In the genomic region with DNA sequence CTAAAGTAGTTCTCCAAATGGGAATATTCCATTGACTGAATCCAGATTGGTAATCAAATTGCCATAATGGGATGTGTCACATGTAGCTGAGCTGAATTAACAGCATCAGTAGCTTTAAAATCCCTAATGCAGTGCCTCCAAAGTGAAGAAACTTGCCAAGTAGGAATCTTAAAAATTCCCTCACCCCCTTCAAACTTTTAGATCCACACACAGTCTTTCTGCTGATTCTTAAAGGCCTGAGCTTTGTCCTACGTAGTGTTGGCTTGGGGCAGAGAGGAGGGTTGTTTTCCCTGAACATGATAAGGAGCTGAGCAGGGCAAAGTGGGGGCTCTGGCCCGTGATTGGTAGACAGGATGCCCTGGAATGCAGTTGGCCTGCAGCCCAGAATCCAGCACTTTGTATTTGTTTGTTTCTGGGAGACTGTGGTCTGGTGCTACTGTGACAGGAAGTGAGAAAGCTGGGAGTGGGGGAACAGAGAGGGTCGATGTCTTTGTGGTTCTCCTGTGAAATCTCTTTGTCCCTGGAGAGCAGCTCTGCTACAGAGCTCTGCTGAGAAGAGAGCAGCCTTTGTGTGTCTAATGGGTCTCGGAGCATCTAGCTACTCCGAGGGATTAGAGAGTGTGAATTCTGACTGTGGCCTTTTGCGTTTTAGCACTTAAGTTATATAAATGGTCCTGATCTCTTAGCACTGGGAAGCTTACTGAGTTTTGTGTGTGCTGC, we compare ENCODE assay signal across 1 cellular context.
A peak's percentile ranks its signal among the peaks of the same experiment; 100 is the strongest.
TF ChIP-seq lines count a peak whose summit lies in the region.

No MANE protein-coding gene starts in this region.

TF ChIP-seq in HepG2, 621 proteins besides CTCF, POLR2A, EP300 and RAD21 (continued from another document and continues in another):
- TF ChIP-seq, protein P1, sequence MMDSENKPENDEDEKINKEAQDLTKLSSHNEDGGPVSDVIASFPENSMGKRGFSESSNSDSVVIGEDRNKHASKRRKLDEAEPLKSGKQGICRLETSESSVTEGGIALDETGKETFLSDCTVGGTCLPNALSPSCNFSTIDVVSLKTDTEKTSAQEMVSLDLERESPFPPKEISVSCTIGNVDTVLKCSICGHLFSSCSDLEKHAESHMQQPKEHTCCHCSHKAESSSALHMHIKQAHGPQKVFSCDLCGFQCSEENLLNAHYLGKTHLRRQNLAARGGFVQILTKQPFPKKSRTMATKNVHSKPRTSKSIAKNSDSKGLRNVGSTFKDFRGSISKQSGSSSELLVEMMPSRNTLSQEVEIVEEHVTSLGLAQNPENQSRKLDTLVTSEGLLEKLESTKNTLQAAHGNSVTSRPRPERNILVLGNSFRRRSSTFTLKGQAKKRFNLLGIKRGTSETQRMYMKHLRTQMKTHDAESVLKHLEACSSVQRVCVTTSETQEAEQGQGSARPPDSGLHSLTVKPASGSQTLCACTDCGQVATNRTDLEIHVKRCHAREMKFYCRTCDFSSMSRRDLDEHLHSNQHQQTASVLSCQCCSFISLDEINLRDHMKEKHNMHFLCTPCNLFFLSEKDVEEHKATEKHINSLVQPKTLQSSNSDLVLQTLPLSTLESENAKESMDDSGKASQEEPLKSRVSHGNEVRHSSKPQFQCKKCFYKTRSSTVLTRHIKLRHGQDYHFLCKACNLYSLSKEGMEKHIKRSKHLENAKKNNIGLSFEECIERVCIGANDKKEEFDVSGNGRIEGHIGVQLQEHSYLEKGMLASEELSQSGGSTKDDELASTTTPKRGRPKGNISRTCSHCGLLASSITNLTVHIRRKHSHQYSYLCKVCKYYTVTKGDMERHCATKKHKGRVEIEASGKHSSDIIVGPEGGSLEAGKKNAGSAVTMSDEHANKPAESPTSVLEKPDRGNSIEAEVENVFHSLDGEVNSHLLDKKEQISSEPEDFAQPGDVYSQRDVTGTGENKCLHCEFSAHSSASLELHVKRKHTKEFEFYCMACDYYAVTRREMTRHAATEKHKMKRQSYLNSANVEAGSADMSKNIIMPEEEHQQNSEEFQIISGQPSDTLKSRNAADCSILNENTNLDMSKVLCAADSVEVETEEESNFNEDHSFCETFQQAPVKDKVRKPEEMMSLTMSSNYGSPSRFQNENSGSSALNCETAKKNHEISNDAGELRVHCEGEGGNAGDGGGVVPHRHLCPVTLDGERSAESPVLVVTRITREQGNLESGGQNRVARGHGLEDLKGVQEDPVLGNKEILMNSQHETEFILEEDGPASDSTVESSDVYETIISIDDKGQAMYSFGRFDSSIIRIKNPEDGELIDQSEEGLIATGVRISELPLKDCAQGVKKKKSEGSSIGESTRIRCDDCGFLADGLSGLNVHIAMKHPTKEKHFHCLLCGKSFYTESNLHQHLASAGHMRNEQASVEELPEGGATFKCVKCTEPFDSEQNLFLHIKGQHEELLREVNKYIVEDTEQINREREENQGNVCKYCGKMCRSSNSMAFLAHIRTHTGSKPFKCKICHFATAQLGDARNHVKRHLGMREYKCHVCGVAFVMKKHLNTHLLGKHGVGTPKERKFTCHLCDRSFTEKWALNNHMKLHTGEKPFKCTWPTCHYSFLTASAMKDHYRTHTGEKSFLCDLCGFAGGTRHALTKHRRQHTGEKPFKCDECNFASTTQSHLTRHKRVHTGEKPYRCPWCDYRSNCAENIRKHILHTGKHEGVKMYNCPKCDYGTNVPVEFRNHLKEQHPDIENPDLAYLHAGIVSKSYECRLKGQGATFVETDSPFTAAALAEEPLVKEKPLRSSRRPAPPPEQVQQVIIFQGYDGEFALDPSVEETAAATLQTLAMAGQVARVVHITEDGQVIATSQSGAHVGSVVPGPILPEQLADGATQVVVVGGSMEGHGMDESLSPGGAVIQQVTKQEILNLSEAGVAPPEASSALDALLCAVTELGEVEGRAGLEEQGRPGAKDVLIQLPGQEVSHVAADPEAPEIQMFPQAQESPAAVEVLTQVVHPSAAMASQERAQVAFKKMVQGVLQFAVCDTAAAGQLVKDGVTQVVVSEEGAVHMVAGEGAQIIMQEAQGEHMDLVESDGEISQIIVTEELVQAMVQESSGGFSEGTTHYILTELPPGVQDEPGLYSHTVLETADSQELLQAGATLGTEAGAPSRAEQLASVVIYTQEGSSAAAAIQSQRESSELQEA (CRISPR knock-in tag; IDR thresholded peaks at IDR 0.05; ENCODE audit: not compliant biosample characterization): no peak
- TF ChIP-seq TBL1XR1 (IDR thresholded peaks at IDR 0.05; ENCODE audit: borderline replicate concordance, low read length, partially characterized antibody) (peak; percentile 57), MAF1 (CRISPR knock-in tag; IDR thresholded peaks at IDR 0.05; ENCODE audit: borderline replicate concordance) (no peak), ZNF180 (CRISPR knock-in tag; IDR thresholded peaks at IDR 0.05; ENCODE audit: borderline replicate concordance, low read depth) (no peak), ZNF7 (CRISPR knock-in tag; IDR thresholded peaks at IDR 0.05) (no peak), KLF9 (CRISPR knock-in tag; IDR thresholded peaks at IDR 0.05; ENCODE audit: low read depth) (0 out of 2 replicates have a peak, but pooled peaks have one; percentile 7), RARA (CRISPR knock-in tag; IDR thresholded peaks at IDR 0.05) (peak; percentile 93), MED8 (CRISPR knock-in tag; IDR thresholded peaks at IDR 0.05; ENCODE audit: insufficient replicate concordance) (peak; percentile 21), ZC3H4 (CRISPR knock-in tag; IDR thresholded peaks at IDR 0.05; ENCODE audit: borderline replicate concordance) (no peak), ZNF101 (CRISPR knock-in tag; IDR thresholded peaks at IDR 0.05; ENCODE audit: borderline replicate concordance, low read depth) (no peak), ZMYM4 (CRISPR knock-in tag; IDR thresholded peaks at IDR 0.05) (peak; percentile 64), ZNF143 (CRISPR knock-in tag; IDR thresholded peaks at IDR 0.05) (no peak; the same call in 1 of the 2 replicates), KLF13 (CRISPR knock-in tag; IDR thresholded peaks at IDR 0.05) (no peak), ZNF10 (CRISPR knock-in tag; IDR thresholded peaks at IDR 0.05; ENCODE audit: borderline replicate concordance, low read depth) (no peak), PITX1 (CRISPR knock-in tag; IDR thresholded peaks at IDR 0.05) (peak; percentile 89), SMARCC2 (IDR thresholded peaks at IDR 0.05) (no peak)
- TF ChIP-seq, protein P2, sequence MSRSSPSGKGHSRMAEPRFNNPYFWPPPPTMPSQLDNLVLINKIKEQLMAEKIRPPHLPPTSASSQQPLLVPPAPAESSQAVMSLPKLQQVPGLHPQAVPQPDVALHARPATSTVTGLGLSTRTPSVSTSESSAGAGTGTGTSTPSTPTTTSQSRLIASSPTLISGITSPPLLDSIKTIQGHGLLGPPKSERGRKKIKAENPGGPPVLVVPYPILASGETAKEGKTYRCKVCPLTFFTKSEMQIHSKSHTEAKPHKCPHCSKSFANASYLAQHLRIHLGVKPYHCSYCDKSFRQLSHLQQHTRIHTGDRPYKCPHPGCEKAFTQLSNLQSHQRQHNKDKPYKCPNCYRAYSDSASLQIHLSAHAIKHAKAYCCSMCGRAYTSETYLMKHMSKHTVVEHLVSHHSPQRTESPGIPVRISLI (CRISPR knock-in tag; IDR thresholded peaks at IDR 0.05; ENCODE audit: borderline replicate concordance): peak; percentile 58; the same call in 1 of the 2 replicates
- TF ChIP-seq, protein P3, sequence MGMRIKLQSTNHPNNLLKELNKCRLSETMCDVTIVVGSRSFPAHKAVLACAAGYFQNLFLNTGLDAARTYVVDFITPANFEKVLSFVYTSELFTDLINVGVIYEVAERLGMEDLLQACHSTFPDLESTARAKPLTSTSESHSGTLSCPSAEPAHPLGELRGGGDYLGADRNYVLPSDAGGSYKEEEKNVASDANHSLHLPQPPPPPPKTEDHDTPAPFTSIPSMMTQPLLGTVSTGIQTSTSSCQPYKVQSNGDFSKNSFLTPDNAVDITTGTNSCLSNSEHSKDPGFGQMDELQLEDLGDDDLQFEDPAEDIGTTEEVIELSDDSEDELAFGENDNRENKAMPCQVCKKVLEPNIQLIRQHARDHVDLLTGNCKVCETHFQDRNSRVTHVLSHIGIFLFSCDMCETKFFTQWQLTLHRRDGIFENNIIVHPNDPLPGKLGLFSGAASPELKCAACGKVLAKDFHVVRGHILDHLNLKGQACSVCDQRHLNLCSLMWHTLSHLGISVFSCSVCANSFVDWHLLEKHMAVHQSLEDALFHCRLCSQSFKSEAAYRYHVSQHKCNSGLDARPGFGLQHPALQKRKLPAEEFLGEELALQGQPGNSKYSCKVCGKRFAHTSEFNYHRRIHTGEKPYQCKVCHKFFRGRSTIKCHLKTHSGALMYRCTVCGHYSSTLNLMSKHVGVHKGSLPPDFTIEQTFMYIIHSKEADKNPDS (CRISPR knock-in tag; IDR thresholded peaks at IDR 0.05): peak; percentile 38; the same call in 1 of the 2 replicates
- TF ChIP-seq, protein P4, sequence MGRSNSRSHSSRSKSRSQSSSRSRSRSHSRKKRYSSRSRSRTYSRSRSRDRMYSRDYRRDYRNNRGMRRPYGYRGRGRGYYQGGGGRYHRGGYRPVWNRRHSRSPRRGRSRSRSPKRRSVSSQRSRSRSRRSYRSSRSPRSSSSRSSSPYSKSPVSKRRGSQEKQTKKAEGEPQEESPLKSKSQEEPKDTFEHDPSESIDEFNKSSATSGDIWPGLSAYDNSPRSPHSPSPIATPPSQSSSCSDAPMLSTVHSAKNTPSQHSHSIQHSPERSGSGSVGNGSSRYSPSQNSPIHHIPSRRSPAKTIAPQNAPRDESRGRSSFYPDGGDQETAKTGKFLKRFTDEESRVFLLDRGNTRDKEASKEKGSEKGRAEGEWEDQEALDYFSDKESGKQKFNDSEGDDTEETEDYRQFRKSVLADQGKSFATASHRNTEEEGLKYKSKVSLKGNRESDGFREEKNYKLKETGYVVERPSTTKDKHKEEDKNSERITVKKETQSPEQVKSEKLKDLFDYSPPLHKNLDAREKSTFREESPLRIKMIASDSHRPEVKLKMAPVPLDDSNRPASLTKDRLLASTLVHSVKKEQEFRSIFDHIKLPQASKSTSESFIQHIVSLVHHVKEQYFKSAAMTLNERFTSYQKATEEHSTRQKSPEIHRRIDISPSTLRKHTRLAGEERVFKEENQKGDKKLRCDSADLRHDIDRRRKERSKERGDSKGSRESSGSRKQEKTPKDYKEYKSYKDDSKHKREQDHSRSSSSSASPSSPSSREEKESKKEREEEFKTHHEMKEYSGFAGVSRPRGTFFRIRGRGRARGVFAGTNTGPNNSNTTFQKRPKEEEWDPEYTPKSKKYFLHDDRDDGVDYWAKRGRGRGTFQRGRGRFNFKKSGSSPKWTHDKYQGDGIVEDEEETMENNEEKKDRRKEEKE (IDR thresholded peaks at IDR 0.05): no peak
- TF ChIP-seq, protein P5, sequence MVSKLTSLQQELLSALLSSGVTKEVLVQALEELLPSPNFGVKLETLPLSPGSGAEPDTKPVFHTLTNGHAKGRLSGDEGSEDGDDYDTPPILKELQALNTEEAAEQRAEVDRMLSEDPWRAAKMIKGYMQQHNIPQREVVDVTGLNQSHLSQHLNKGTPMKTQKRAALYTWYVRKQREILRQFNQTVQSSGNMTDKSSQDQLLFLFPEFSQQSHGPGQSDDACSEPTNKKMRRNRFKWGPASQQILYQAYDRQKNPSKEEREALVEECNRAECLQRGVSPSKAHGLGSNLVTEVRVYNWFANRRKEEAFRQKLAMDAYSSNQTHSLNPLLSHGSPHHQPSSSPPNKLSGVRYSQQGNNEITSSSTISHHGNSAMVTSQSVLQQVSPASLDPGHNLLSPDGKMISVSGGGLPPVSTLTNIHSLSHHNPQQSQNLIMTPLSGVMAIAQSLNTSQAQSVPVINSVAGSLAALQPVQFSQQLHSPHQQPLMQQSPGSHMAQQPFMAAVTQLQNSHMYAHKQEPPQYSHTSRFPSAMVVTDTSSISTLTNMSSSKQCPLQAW (CRISPR knock-in tag; IDR thresholded peaks at IDR 0.05): peak; percentile 61; the same call in 1 of the 2 replicates
- TF ChIP-seq, protein P6, sequence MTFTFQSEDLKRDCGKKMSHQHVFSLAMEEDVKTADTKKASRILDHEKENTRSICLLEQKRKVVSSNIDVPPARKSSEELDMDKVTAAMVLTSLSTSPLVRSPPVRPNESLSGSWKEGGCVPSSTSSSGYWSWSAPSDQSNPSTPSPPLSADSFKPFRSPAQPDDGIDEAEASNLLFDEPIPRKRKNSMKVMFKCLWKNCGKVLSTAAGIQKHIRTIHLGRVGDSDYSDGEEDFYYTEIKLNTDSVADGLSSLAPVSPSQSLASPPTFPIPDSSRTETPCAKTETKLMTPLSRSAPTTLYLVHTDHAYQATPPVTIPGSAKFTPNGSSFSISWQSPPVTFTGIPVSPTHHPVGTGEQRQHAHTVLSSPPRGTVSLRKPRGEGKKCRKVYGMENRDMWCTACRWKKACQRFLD (CRISPR knock-in tag; IDR thresholded peaks at IDR 0.05; ENCODE audit: borderline replicate concordance): no peak
- TF ChIP-seq, protein P7, sequence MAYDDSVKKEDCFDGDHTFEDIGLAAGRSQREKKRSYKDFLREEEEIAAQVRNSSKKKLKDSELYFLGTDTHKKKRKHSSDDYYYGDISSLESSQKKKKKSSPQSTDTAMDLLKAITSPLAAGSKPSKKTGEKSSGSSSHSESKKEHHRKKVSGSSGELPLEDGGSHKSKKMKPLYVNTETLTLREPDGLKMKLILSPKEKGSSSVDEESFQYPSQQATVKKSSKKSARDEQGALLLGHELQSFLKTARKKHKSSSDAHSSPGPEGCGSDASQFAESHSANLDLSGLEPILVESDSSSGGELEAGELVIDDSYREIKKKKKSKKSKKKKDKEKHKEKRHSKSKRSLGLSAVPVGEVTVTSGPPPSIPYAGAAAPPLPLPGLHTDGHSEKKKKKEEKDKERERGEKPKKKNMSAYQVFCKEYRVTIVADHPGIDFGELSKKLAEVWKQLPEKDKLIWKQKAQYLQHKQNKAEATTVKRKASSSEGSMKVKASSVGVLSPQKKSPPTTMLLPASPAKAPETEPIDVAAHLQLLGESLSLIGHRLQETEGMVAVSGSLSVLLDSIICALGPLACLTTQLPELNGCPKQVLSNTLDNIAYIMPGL (CRISPR knock-in tag; IDR thresholded peaks at IDR 0.05; ENCODE audit: borderline replicate concordance in 1 of 2, low read depth in 1 of 2): peak; percentile 40 to 62; a peak in 3 of 4 replicates
- TF ChIP-seq, protein P8, sequence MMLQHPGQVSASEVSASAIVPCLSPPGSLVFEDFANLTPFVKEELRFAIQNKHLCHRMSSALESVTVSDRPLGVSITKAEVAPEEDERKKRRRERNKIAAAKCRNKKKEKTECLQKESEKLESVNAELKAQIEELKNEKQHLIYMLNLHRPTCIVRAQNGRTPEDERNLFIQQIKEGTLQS (CRISPR knock-in tag; IDR thresholded peaks at IDR 0.05): no peak
- TF ChIP-seq, protein P9, sequence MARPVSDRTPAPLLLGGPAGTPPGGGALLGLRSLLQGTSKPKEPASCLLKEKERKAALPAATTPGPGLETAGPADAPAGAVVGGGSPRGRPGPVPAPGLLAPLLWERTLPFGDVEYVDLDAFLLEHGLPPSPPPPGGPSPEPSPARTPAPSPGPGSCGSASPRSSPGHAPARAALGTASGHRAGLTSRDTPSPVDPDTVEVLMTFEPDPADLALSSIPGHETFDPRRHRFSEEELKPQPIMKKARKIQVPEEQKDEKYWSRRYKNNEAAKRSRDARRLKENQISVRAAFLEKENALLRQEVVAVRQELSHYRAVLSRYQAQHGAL (CRISPR knock-in tag; IDR thresholded peaks at IDR 0.05; ENCODE audit: not compliant biosample characterization): no peak
